Comparison of ENCODE assay signal across 8 cellular contexts in the genomic region with DNA sequence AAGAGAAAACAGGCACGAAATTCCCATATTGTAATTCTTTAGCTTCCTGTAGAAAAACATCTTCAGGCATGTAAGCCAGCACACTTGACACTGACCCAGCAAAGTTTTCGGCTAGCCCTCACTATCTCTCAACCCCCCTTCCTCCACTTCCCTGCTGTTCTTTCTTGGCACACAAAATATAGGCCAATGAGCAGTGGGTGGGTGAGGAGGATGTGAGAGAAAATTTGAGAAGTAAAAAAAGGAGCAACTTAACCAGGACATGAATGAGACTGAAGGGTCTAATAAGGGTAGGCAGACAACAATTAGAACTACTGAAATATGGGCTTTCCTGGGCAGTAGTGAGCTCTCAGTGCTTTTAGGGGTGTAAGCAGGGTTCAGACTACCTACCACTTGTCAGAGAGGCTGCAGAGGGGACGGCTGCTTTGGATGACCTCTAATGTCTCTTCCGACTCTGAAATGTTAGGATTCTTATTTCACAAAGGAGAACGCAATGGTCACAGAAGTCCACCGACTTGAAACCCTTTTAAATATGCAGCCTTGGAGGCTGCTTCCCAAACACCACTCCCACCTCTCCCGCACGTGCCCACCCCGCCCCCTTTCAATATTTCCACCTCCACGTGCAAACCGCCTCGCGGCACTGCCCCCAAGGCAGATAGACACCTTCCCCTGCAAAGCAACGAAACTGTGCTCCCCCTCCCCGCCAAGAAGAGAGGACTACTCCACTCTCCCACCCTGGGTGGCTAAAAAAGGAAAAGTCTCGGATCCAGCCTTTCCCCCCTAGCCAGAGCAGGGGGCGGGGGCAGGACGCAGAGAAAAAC. TPM values are rescaled to one million over a fixed set of nuclear protein-coding genes. Genes with fewer than 3 reads are reported as not detected.
DNase-seq lines count a peak whose midpoint lies in the region; ATAC-seq, FAIRE-seq and TF ChIP-seq lines count a peak whose summit lies in the region.

No MANE protein-coding gene starts in this region.

- H4K20me1 ChIP-seq in GM12878 (ENCODE audit: control insufficient read depth, insufficient read depth): no peaks in the 10 kb centered on the region

- no peaks in the 10 kb centered on the region for H3K9me3 ChIP-seq in GM12878 (replicated peaks; ENCODE audit: control insufficient read depth, insufficient read depth, low read length)

- RAD21 ChIA-PET in GM12878 (lab: Charles Lee; ENCODE audit: unreplicated experiment): interaction anchor here (1.4 kb wide), 1 partner anchor 93 kb away, joined by 5 read pairs; a partner anchor contains a TSS

- peaks cover 8% of the 10 kb centered on the region for H3K4me1 ChIP-seq in GM12878 (ENCODE audit: control insufficient read depth, insufficient read depth, low read length)

- DNase-seq in NCI-H345 (lab: John Stamatoyannopoulos, UW) (peak; percentile 20), NCI-H345 treated with DMSO at 0.1 percent for 48 hours (lab: John Stamatoyannopoulos, UW; ENCODE audit: unreplicated experiment) (no peak), NCI-H69 (lab: John Stamatoyannopoulos, UW) (peak; percentile 52), GM12878 (ENCODE audit: low read depth, low spot score) (no peak), islet precursor cell (peak; percentile 68), NCI-H446 treated with DMSO at 0.1 percent for 48 hours (lab: John Stamatoyannopoulos, UW) (no peak), GM12892 (ENCODE audit: insufficient read length) (no peak)
- peak; percentile 5 to 9 for DNase-seq in stimulated activated CD4-positive, alpha-beta T cell treated with anti-CD3 and anti-CD28 coated beads, Interleukin-4, amount 100 ng/mL, for 4 hours

- FAIRE-seq in GM12878 (lab: Jason Lieb, UNC) (no peak), GM12892 (lab: Jason Lieb, UNC) (no peak)

- no peak for ATAC-seq in GM12878

- H3K4me3 ChIP-seq in GM12878: peak overlapping the region; percentile 92

- in situ Hi-C loops in GM12878 (cut with MboI): no loop called here

- no peak for TF ChIP-seq RAD21 in GM12878 (IDR thresholded peaks at IDR 0.05; ENCODE audit: insufficient read depth, low read depth, low read length)

- WGBS in GM12878 (ENCODE audit: insufficient coverage, insufficient replicate concordance, low lambda C conversion rate, missing lambda C conversion rate): under 1% methylated on average over 18 of the region's 18 CpGs

- TSS peak; percentile 48 for BruUV-seq in GM12878 (replicated peaks; lab: Mats Ljungman, UMichigan)

- TF ChIP-seq POLR2A in GM12878 (IDR thresholded peaks at IDR 0.05; ENCODE audit: low read depth, low read length) (no peak), GM12892 (IDR thresholded peaks at IDR 0.05; ENCODE audit: low read depth, low read length) (no peak)

- intact Hi-C loops in GM12878 (cut with micrococcal nuclease; ENCODE audit: unreplicated experiment): loop anchor here (10.0 kb wide), 1 partner anchor 394 kb away; a partner anchor contains a TSS

- H3K27ac ChIP-seq in GM12878 (ENCODE audit: control insufficient read depth, insufficient read depth): peak overlapping the region; percentile 100

- CTCF ChIA-PET in GM12878 (lab: Yijun Ruan, JAX): interaction anchor here (1.3 kb wide), 1 partner anchor 21 kb away, joined by 3 read pairs; no protein-coding TSS in a partner anchor

- SMC1A ChIA-PET in GM12878 (lab: Charles Lee; ENCODE audit: uncharacterized antibody, unreplicated experiment): interaction anchor here (0.8 to 1.0 kb wide), 2 partner anchors 14 to 21 kb away, joined by 3 read pairs; no protein-coding TSS in a partner anchor

- peak overlapping the region; percentile 98 for H3K9ac ChIP-seq in GM12878 (ENCODE audit: control insufficient read depth, insufficient read depth, low read length)

- no peak for TF ChIP-seq EP300 in GM12878 (IDR thresholded peaks at IDR 0.05; ENCODE audit: borderline replicate concordance in 1 of 2, control insufficient read depth in 1 of 2, low read depth in 2 of 2, low read length in 2 of 2)

- TF ChIP-seq CTCF in GM12878 (IDR thresholded peaks at IDR 0.05 in 2 of 3, conservative IDR thresholded peaks at IDR 0.05 in 1 of 3; ENCODE audit: control insufficient read depth in 2 of 3, extremely low read depth in 1 of 3, insufficient read depth in 1 of 3, low read depth in 3 of 3, low read length in 3 of 3): no peak

- H3K79me2 ChIP-seq in GM12878 (ENCODE audit: control insufficient read depth, insufficient read depth, low read length): peaks cover 87% of the 10 kb centered on the region

- peak overlapping the region; percentile 94 for H3K4me2 ChIP-seq in GM12878 (ENCODE audit: control insufficient read depth, insufficient read depth)

- H3K36me3 ChIP-seq in GM12878 (ENCODE audit: control insufficient read depth in 2 of 2, insufficient read depth in 2 of 2, low read length in 1 of 2): no peaks in the 10 kb centered on the region; a peak in 1 of 4 replicates

- H3K27me3 ChIP-seq in GM12878 (replicated peaks in 1 of 2; ENCODE audit: control insufficient read depth in 2 of 2, insufficient read depth in 2 of 2, low read length in 1 of 2): no peaks in the 10 kb centered on the region

- no peak overlapping the region for H2AFZ ChIP-seq in GM12878 (ENCODE audit: control insufficient read depth, low read depth, low read length)

- POLR2A ChIA-PET in GM12878 (lab: Charles Lee): no interaction called here

TF ChIP-seq in GM12878, 131 proteins besides CTCF, POLR2A, EP300 and RAD21 (continues in another document):
- TF ChIP-seq, protein P1, sequence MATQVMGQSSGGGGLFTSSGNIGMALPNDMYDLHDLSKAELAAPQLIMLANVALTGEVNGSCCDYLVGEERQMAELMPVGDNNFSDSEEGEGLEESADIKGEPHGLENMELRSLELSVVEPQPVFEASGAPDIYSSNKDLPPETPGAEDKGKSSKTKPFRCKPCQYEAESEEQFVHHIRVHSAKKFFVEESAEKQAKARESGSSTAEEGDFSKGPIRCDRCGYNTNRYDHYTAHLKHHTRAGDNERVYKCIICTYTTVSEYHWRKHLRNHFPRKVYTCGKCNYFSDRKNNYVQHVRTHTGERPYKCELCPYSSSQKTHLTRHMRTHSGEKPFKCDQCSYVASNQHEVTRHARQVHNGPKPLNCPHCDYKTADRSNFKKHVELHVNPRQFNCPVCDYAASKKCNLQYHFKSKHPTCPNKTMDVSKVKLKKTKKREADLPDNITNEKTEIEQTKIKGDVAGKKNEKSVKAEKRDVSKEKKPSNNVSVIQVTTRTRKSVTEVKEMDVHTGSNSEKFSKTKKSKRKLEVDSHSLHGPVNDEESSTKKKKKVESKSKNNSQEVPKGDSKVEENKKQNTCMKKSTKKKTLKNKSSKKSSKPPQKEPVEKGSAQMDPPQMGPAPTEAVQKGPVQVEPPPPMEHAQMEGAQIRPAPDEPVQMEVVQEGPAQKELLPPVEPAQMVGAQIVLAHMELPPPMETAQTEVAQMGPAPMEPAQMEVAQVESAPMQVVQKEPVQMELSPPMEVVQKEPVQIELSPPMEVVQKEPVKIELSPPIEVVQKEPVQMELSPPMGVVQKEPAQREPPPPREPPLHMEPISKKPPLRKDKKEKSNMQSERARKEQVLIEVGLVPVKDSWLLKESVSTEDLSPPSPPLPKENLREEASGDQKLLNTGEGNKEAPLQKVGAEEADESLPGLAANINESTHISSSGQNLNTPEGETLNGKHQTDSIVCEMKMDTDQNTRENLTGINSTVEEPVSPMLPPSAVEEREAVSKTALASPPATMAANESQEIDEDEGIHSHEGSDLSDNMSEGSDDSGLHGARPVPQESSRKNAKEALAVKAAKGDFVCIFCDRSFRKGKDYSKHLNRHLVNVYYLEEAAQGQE (IDR thresholded peaks at IDR 0.05; ENCODE audit: low read depth, low read length): no peak

RNA-seq across cellular contexts. Expression of a gene that starts 0.9 kb away (rescaled TPM):
- total RNA-seq in GM12878 (2013; cell fraction: nucleolus; rRNA removed): 119 and 142 TPM in 2 replicates
- total RNA-seq in GM12878 (2014; rRNA removed): 10.8 and 11.7 TPM in 2 replicates
- total RNA-seq in GM12878 (2014; rRNA removed; fragmentation: Illumina TruSeq; extraction: Trizol): 10.0 and 12.6 TPM in 2 replicates
- 9.8 and 10.5 TPM in 2 replicates for total RNA-seq in GM12878 (2021)
- 4.1 TPM for polyA plus RNA-seq in GM12878 (2011; ENCODE audit: low read depth)
- 16.7 and 26.3 TPM in 2 replicates for polyA plus RNA-seq in GM12878 (2011; rRNA removed)
- polyA plus RNA-seq in GM12878 (2011; cell fraction: cytosol; rRNA removed): 4.5 and 5.5 TPM in 2 replicates
- polyA plus RNA-seq in GM12878 (2011; cell fraction: nucleus; rRNA removed): 16.0 and 19.2 TPM in 2 replicates
- polyA plus RNA-seq in GM12878 (2012): 7.8 and 9.9 TPM in 2 replicates
- 10.5 and 15.5 TPM in 2 replicates for polyA plus RNA-seq in GM12878 (2014; fragmentation: Illumina TruSeq; extraction: Trizol)
- 1 to 10 TPM; 1.3 to 2.0 TPM for polyA plus RNA-seq in GM12878 (2014; fragmentation: Nextera tagmentation; extraction: Ambion mirVana)
- 7.5 and 9.0 TPM in 2 replicates for polyA plus RNA-seq in GM12878 (2014; rRNA removed)
- polyA plus RNA-seq in GM12878 (2016; fragmentation: Nextera tagmentation; extraction: Ambion mirVana): 1 to 10 TPM; 2.8 to 3.5 TPM
- polyA minus RNA-seq in GM12878 (2011; rRNA and poly(A)+ RNA removed): 18.6 and 21.7 TPM in 2 replicates
- 4.3 and 7.3 TPM in 2 replicates for polyA minus RNA-seq in GM12878 (2011; cell fraction: cytosol; rRNA and poly(A)+ RNA removed)
- polyA minus RNA-seq in GM12878 (2011; cell fraction: nucleus; rRNA and poly(A)+ RNA removed): 30.9 and 32.7 TPM in 2 replicates
- 9.9 TPM for polyA plus RNA-seq in GM12892 (2012; ENCODE audit: missing spikeins)

RNA-seq across cellular contexts. Expression of a gene that starts 1.4 kb away (rescaled TPM):
- 50.0 and 50.5 TPM in 2 replicates for total RNA-seq in GM12878 (2013; cell fraction: nucleolus; rRNA removed)
- total RNA-seq in GM12878 (2014; rRNA removed) (58.4 and 72.8 TPM in 2 replicates), GM12878 (2014; rRNA removed; fragmentation: Illumina TruSeq; extraction: Trizol) (63.0 and 65.7 TPM in 2 replicates), GM12878 (2021) (54.9 and 62.4 TPM in 2 replicates)
- 24.8 TPM for polyA plus RNA-seq in GM12878 (2011; ENCODE audit: low read depth)
- polyA plus RNA-seq in GM12878 (2011; rRNA removed) (63.9 and 95.8 TPM in 2 replicates), GM12878 (2014; fragmentation: Illumina TruSeq; extraction: Trizol) (51.7 and 56.9 TPM in 2 replicates), GM12878 (2014; fragmentation: Nextera tagmentation; extraction: Ambion mirVana) (10 to 100 TPM; 31.0 to 59.2 TPM), GM12878 (2014; rRNA removed) (42.4 and 45.4 TPM in 2 replicates), GM12878 (2016; fragmentation: Nextera tagmentation; extraction: Ambion mirVana) (100 to 1,000 TPM; 102 to 111 TPM)
- polyA plus RNA-seq in GM12878 (2011; cell fraction: cytosol; rRNA removed): 19.0 and 19.5 TPM in 2 replicates
- polyA plus RNA-seq in GM12878 (2011; cell fraction: nucleus; rRNA removed): 23.6 and 34.1 TPM in 2 replicates
- 31.7 and 41.2 TPM in 2 replicates for polyA plus RNA-seq in GM12878 (2012)
- polyA minus RNA-seq in GM12878 (2011; rRNA and poly(A)+ RNA removed): 14.3 and 16.8 TPM in 2 replicates
- 9.0 and 11.0 TPM in 2 replicates for polyA minus RNA-seq in GM12878 (2011; cell fraction: cytosol; rRNA and poly(A)+ RNA removed)
- 7.9 and 11.1 TPM in 2 replicates for polyA minus RNA-seq in GM12878 (2011; cell fraction: nucleus; rRNA and poly(A)+ RNA removed)
- 56.0 TPM for polyA plus RNA-seq in GM12892 (2012; ENCODE audit: missing spikeins)

Comparison
In these comparisons a context has a peak if more than half of its experiments do, and no peak if none do; other contexts are left out.
1. DNase-seq: peak in NCI-H345 (single experiment), NCI-H69 (single experiment), islet precursor cell (single experiment) and stimulated activated CD4-positive, alpha-beta T cell treated with anti-CD3 and anti-CD28 coated beads, Interleukin-4, amount 100 ng/mL, for 4 hours (2 of 2); none in NCI-H345 treated with DMSO at 0.1 percent for 48 hours (single experiment), GM12878 (single experiment), NCI-H446 treated with DMSO at 0.1 percent for 48 hours (single experiment) and GM12892 (single experiment).